In the genomic region with DNA sequence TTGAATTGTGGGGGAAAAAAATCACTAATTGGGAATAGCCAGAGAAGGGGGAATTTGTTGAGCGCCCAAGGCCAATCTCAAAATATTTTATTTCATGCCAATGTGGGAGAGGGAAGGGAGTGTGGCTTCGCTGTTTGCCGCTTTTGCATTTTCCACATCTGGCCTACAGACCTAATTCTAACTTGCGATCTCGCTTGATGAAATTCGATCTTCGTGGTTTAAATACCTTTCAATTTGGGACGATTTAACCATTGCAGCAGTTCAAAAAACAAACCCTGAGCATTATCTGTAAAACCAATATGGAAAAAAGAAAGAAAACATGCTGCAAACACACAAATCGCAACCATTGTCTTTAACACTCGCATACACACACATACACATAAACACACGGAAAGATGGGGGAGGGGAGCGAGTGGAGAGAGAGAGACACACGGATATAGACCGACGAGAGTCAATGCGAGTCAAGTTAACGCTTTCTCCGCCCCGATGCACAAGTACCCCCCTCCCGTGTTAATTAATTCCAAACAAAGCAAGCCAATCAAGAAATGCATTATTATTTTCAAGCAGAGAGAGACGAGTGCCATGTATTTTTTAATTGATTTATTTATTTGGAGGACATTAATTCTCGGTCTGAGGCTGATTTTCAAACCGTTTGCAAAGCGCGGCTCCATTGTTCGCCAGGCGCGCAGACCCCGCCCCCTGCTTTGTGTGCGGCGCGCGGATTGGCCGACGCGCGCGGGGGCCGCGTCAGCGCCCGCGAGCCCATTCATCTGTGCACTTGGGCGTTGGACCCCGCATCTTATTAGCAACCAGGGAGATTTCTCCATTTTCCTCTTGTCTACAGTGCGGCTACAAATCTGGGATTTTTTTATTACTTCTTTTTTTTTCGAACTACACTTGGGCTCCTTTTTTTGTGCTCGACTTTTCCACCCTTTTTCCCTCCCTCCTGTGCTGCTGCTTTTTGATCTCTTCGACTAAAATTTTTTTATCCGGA, we compare ENCODE assay signal across 1 cellular context.
TF ChIP-seq lines count a peak whose summit lies in the region.

A gene with protein sequence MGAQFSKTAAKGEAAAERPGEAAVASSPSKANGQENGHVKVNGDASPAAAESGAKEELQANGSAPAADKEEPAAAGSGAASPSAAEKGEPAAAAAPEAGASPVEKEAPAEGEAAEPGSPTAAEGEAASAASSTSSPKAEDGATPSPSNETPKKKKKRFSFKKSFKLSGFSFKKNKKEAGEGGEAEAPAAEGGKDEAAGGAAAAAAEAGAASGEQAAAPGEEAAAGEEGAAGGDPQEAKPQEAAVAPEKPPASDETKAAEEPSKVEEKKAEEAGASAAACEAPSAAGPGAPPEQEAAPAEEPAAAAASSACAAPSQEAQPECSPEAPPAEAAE (plus strand): TSS at position 775 of the 994 bp plus-strand sequence. CDS start 401 bp downstream, outside the sequence.

TF ChIP-seq in K562, 482 proteins besides CTCF, POLR2A, EP300 and RAD21 (continued from another document):
- TF ChIP-seq VEZF1 (CRISPR knock-in tag; IDR thresholded peaks at IDR 0.05), result peak; percentile 48; the same call in 1 of the 2 replicates
- TF ChIP-seq, protein P1, sequence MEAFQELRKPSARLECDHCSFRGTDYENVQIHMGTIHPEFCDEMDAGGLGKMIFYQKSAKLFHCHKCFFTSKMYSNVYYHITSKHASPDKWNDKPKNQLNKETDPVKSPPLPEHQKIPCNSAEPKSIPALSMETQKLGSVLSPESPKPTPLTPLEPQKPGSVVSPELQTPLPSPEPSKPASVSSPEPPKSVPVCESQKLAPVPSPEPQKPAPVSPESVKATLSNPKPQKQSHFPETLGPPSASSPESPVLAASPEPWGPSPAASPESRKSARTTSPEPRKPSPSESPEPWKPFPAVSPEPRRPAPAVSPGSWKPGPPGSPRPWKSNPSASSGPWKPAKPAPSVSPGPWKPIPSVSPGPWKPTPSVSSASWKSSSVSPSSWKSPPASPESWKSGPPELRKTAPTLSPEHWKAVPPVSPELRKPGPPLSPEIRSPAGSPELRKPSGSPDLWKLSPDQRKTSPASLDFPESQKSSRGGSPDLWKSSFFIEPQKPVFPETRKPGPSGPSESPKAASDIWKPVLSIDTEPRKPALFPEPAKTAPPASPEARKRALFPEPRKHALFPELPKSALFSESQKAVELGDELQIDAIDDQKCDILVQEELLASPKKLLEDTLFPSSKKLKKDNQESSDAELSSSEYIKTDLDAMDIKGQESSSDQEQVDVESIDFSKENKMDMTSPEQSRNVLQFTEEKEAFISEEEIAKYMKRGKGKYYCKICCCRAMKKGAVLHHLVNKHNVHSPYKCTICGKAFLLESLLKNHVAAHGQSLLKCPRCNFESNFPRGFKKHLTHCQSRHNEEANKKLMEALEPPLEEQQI (IDR thresholded peaks at IDR 0.05), result no peak
- no peak for TF ChIP-seq TAF15 (IDR thresholded peaks at IDR 0.05; ENCODE audit: low read depth, low read length)
- TF ChIP-seq ARID4B (CRISPR knock-in tag; IDR thresholded peaks at IDR 0.05), result no peak
- peak in 1 of 2 experiments; percentile 36 for TF ChIP-seq E2F6 (IDR thresholded peaks at IDR 0.05; ENCODE audit: borderline replicate concordance in 1 of 2, extremely low read depth in 1 of 2, insufficient read depth in 1 of 2, insufficient read length in 1 of 2, low read depth in 1 of 2, low read length in 1 of 2, poor library complexity in 1 of 2, severe bottlenecking in 1 of 2)
- no peak for TF ChIP-seq KDM2B (CRISPR knock-in tag; IDR thresholded peaks at IDR 0.05)
- TF ChIP-seq DLX4 (CRISPR knock-in tag; IDR thresholded peaks at IDR 0.05), result no peak
- TF ChIP-seq ZNF41 (CRISPR knock-in tag; conservative IDR thresholded peaks at IDR 0.05), result no peak
- TF ChIP-seq ZNF212 (CRISPR knock-in tag; IDR thresholded peaks at IDR 0.05), result no peak
- TF ChIP-seq COPS2 (conservative IDR thresholded peaks at IDR 0.05), result no peak
- no peak for TF ChIP-seq ZNF644 (tag; IDR thresholded peaks at IDR 0.05; ENCODE audit: low read depth)
- TF ChIP-seq ZNF436 (CRISPR knock-in tag; IDR thresholded peaks at IDR 0.05), result no peak
- TF ChIP-seq PCBP1 (IDR thresholded peaks at IDR 0.05; ENCODE audit: low read depth, low read length, poor library complexity, severe bottlenecking), result peak; percentile 38
- no peak for TF ChIP-seq MCM2 (IDR thresholded peaks at IDR 0.05; ENCODE audit: low read depth)
- TF ChIP-seq NRF1 (conservative IDR thresholded peaks at IDR 0.05 in 1 of 2, IDR thresholded peaks at IDR 0.05 in 1 of 2), result peak; percentile 67 to 70
- TF ChIP-seq ZFP30 (CRISPR knock-in tag; IDR thresholded peaks at IDR 0.05; ENCODE audit: borderline replicate concordance), result no peak
- TF ChIP-seq RBFOX2 (IDR thresholded peaks at IDR 0.05; ENCODE audit: low read depth, low read length), result peak; percentile 42; the same call in 1 of the 2 replicates
- peak; percentile 40 for TF ChIP-seq PRDM10 (IDR thresholded peaks at IDR 0.05; ENCODE audit: partially characterized antibody)
- TF ChIP-seq CBX8 (IDR thresholded peaks at IDR 0.05; ENCODE audit: borderline replicate concordance, extremely low read depth, low read depth, low read length, poor library complexity, severe bottlenecking), result peak; percentile 47
- TF ChIP-seq ZNF766 (CRISPR knock-in tag; conservative IDR thresholded peaks at IDR 0.05), result no peak
- TF ChIP-seq MYBL2 (IDR thresholded peaks at IDR 0.05; ENCODE audit: low read depth), result no peak
- TF ChIP-seq MYBL2 (CRISPR knock-in tag; IDR thresholded peaks at IDR 0.05; ENCODE audit: borderline replicate concordance), result no peak
